Comparison of ENCODE assay signal across 15 cellular contexts in the genomic region with DNA sequence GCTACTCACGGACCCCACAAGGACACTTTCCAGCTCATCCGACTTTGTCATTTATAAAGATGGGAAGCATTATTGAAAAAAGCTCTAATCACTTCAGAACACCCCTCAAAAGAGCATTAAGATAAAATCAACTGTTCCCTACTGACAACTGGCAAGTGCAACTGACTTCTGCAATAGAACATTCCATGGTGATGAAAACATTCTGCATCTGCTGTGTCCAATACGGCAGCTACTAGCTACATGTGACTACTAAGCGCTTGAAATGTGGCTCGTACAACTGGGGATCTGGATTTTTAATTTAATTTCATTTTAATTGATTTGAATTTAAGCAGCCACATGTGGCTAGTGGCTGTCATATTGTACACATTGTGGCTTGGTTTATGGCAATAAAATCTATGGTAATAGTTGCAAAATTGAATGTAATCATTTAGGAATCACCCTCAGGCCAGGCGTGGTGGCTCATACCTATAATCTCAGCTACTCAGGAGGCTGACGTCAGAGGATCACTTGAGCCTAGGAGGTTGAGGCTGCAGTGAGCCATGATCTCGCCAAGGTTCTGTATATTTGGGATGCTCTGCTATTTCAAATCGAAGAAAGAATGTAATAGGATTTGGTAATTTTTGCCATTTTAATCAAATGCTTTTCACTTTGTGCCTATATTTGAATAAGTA.
DNase-seq lines count a peak whose midpoint lies in the region; ATAC-seq and TF ChIP-seq lines count a peak whose summit lies in the region.
"Had no signal": no experiment of that assay in that cellular context is flagged by ENCODE, and none has a peak within 500 bp of the region (broad histone marks: within the 10 kb centered on the region; RNA-seq: fewer than 3 reads in every experiment).

No MANE protein-coding gene starts in this region.

- H3K9me2 ChIP-seq in PC-3 (replicated peaks; ENCODE audit: low read length), result no peaks in the 10 kb centered on the region

- H3K9ac ChIP-seq in PC-3 (ENCODE audit: low read length), result no peak overlapping the region
- H3K9ac ChIP-seq: GM23248 had no signal

- no peaks in the 10 kb centered on the region for H3K27me3 ChIP-seq in heart left ventricle
- H3K27me3 ChIP-seq in right cardiac atrium (ENCODE audit: control insufficient read depth, insufficient read depth), result no peaks in the 10 kb centered on the region
- H3K27me3 ChIP-seq in PC-3 (ENCODE audit: low read length), result peaks cover 14% of the 10 kb centered on the region

- peaks cover 0 to 12% (median 0%) of the 10 kb centered on the region in 12 donors for H3K9me3 ChIP-seq in heart left ventricle
- no peaks in the 10 kb centered on the region for H3K9me3 ChIP-seq in right cardiac atrium (ENCODE audit: control insufficient read depth, low read length)
- H3K9me3 ChIP-seq in PC-3 (ENCODE audit: low read length), result no peaks in the 10 kb centered on the region

- no peak overlapping the region for H2AFZ ChIP-seq in PC-3 (ENCODE audit: low read length)
- H2AFZ ChIP-seq: GM23248 had no signal

- ATAC-seq in heart left ventricle, result peak in 3 of 4 donors; percentile 53 to 69 (median 54)
- no peak for ATAC-seq in right cardiac atrium
- no peak for ATAC-seq in PC-3
- no peak for ATAC-seq in esophagus mucosa
- ATAC-seq in GM18907 (IDR thresholded peaks at IDR 0.05; ENCODE audit: unreplicated experiment), result no peak

- no peaks in the 10 kb centered on the region for H4K20me1 ChIP-seq in PC-3 (ENCODE audit: low read length)

- no peaks in the 10 kb centered on the region for H3K79me2 ChIP-seq in PC-3 (ENCODE audit: low read length)

- H3K4me2 ChIP-seq in PC-3 (ENCODE audit: low read length), result no peak overlapping the region

- H3F3A ChIP-seq in PC-3 (ENCODE audit: low read length, unreplicated experiment), result no peaks in the 10 kb centered on the region

- no peak for TF ChIP-seq POLR2A in heart left ventricle (IDR thresholded peaks at IDR 0.05)

- CTCF ChIA-PET in PC-3 (lab: Charles Lee), result no interaction called here

- POLR2A ChIA-PET in PC-3 (lab: Charles Lee; ENCODE audit: unreplicated experiment), result no interaction called here

- H3K4me1 ChIP-seq in heart left ventricle (no peaks in the 10 kb centered on the region), right cardiac atrium (ENCODE audit: control insufficient read depth, insufficient read depth, low read length) (no peaks in the 10 kb centered on the region), PC-3 (ENCODE audit: insufficient read depth, low read length) (no peaks in the 10 kb centered on the region)

- H3K27ac ChIP-seq in heart left ventricle, result no peak overlapping the region
- no peak overlapping the region for H3K27ac ChIP-seq in right cardiac atrium (ENCODE audit: low read length)
- no peak overlapping the region for H3K27ac ChIP-seq in PC-3 (ENCODE audit: low read length)
- H3K27ac ChIP-seq: GM23248 had no signal

- no peaks in the 10 kb centered on the region for H3K36me3 ChIP-seq in heart left ventricle
- no peaks in the 10 kb centered on the region for H3K36me3 ChIP-seq in PC-3 (ENCODE audit: low read depth, low read length)

- intact Hi-C loops in heart left ventricle (cut with DNase I), result loop anchor here in 1 of 10 donors (10.0 kb wide), 1 partner anchor 58 kb away; no protein-coding TSS in a partner anchor
- intact Hi-C loops in right cardiac atrium (cut with DNase I), result loop anchor here in 1 of 4 donors (10.0 kb wide), 1 partner anchor 108 kb away; no protein-coding TSS in a partner anchor
- intact Hi-C loops in PC-3 (cut with micrococcal nuclease), result no loop called here

- WGBS in heart left ventricle, 4 donors, result 58 to 67% (median 64%) methylated on average over 9 of the region's 9 CpGs
- 56% methylated on average over 9 of the region's 9 CpGs for WGBS in right cardiac atrium

- no peak for TF ChIP-seq CTCF in heart left ventricle (IDR thresholded peaks at IDR 0.05)
- TF ChIP-seq CTCF in PC-3 (conservative IDR thresholded peaks at IDR 0.05; ENCODE audit: low read depth, low read length), result no peak

- H3K4me3 ChIP-seq in heart left ventricle (no peak overlapping the region), right cardiac atrium (ENCODE audit: low read length) (no peak overlapping the region), PC-3 (ENCODE audit: low read length) (no peak overlapping the region)
- H3K4me3 ChIP-seq: GM23248 had no signal

- no TSS peak for BruUV-seq in PC-3 (replicated peaks; lab: Mats Ljungman, UMichigan)

- DNase-seq in heart left ventricle (no peak), right cardiac atrium (no peak), PC-3 (peak; percentile 20), SK-N-DZ (ENCODE audit: low spot score) (peak; percentile 4)
- DNase-seq: C1 segment of cervical spinal cord; Calu3; CD4-positive, alpha-beta memory T cell; COR-L47; DMS79; GF-D8; GM23248; H7; HCEC 1CT had no signal

Comparison
In these comparisons a context has a peak if more than half of its experiments do, and no peak if none do; other contexts are left out.
1. ATAC-seq: peak in heart left ventricle (3 of 4); none in right cardiac atrium (0 of 2), PC-3 (single experiment), esophagus mucosa (single experiment) and GM18907 (single experiment).
2. DNase-seq: peak in PC-3 (single experiment) and SK-N-DZ (single experiment); none in heart left ventricle (0 of 5) and right cardiac atrium (0 of 3).